In the genomic region with DNA sequence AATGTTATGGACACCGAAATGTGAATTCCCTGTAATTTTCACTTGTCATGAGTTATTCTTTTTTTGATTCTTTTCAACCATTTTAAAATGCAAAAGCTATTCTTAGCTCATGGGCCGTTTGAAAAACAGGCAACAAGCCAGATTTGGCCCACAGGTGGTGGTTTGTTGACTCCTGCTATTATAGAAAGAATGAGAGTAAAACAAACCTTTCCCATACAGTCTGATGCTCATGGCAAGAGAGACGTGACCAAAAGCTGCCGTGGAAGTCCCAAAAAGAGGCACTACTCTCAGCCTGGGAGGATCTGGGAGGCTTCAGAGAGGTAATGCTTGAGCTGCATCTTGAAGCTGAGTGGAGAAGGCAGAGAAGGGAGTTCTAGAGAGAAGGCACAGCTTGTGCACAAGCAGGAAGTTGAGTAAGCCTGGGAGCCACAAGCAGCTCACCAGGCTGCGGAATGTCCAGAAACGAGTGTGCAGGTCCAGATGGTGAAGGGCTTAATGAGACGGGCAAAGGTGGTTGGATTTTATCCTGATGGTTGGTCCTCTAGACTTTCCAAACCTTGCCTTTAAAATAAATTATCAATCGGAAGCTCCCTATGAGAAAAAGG, we compare ENCODE assay signal across 8 cellular contexts. TPM values are rescaled to one million over a fixed set of nuclear protein-coding genes. Genes with fewer than 3 reads are reported as not detected.
A peak's percentile ranks its signal among the peaks of the same experiment; 100 is the strongest.
DNase-seq lines count a peak whose midpoint lies in the region; ATAC-seq and TF ChIP-seq lines count a peak whose summit lies in the region.

No MANE protein-coding gene starts in this region.

- peak overlapping the region in 4 of 8 donors; percentile 11 to 75 (median 56) for H3K27ac Mint-ChIP-seq in CD8-positive, alpha-beta memory T cell

- H3K27me3 Mint-ChIP-seq in CD8-positive, alpha-beta memory T cell = no peaks in the 10 kb centered on the region

- peaks cover 0 to 9% (median 0%) of the 10 kb centered on the region in 3 donors for H3K36me3 Mint-ChIP-seq in CD8-positive, alpha-beta memory T cell

- H3K27me3 ChIP-seq in CD8-positive, alpha-beta memory T cell (ENCODE audit: insufficient read depth, low read length, poor library complexity, severe bottlenecking) = no peaks in the 10 kb centered on the region

- H3K9me3 ChIP-seq in CD8-positive, alpha-beta memory T cell (ENCODE audit: low read length) = no peaks in the 10 kb centered on the region

- H3K4me3 Mint-ChIP-seq in CD8-positive, alpha-beta memory T cell = peak overlapping the region in 2 of 7 donors; percentile 3 to 61

- CTCF ChIA-PET in CD8-positive, alpha-beta memory T cell (lab: Charles Lee) = interaction anchor here (1.1 to 1.3 kb wide), 2 partner anchors 9 to 13 kb away, joined by 3 to 4 read pairs; no protein-coding TSS in a partner anchor

- POLR2A ChIA-PET in CD8-positive, alpha-beta memory T cell (lab: Charles Lee) = no interaction called here

- ATAC-seq in GM18498 (IDR thresholded peaks at IDR 0.05; ENCODE audit: unreplicated experiment) (peak; percentile 83), GM21447 (IDR thresholded peaks at IDR 0.05; ENCODE audit: unreplicated experiment) (peak; percentile 87), HG03565 (IDR thresholded peaks at IDR 0.05; ENCODE audit: unreplicated experiment) (peak; percentile 83), left colon (peak; percentile 29), omental fat pad (ENCODE audit: low FRiP score) (no peak)

- DNase-seq in left colon (no peak), NCI-H524 (lab: John Stamatoyannopoulos, UW) (no peak), omental fat pad (ENCODE audit: low spot score) (no peak), DMS 273 treated with DMSO at 0.1 percent for 48 hours (lab: John Stamatoyannopoulos, UW) (no peak)
- DNase-seq in CD8-positive, alpha-beta memory T cell = no peak

- peaks cover 5% of the 10 kb centered on the region for H3K4me1 ChIP-seq in CD8-positive, alpha-beta memory T cell (ENCODE audit: insufficient read depth, low read length)

- H3K27ac ChIP-seq in CD8-positive, alpha-beta memory T cell (ENCODE audit: low read depth, low read length) = no peak overlapping the region

- H3K36me3 ChIP-seq in CD8-positive, alpha-beta memory T cell (ENCODE audit: insufficient read depth, low read length) = no peaks in the 10 kb centered on the region

- H3K9me3 Mint-ChIP-seq in CD8-positive, alpha-beta memory T cell = no peaks in the 10 kb centered on the region

- no peak overlapping the region for H3K4me3 ChIP-seq in CD8-positive, alpha-beta memory T cell (ENCODE audit: low read length)

- H3K4me1 Mint-ChIP-seq in CD8-positive, alpha-beta memory T cell = peaks cover 15 to 36% (median 17%) of the 10 kb centered on the region in 3 donors

- intact Hi-C loops in left colon (cut with DNase I, micrococcal nuclease) = no loop called here

- no peak for TF ChIP-seq CTCF in omental fat pad (IDR thresholded peaks at IDR 0.05)

RNA-seq across cellular contexts. Expression of gene PLXNC1, which starts 9.6 kb away (rescaled TPM):
- total RNA-seq in left colon (10 to 100 TPM in 1 of 2 donors, 1 to 10 TPM in 1; 7.4 to 11.2 TPM), omental fat pad (10 to 100 TPM in 2 of 4 donors, 1 to 10 TPM in 2; 4.2 to 42.7 (median 8.6) TPM)
- 1 to 10 TPM; 5.0 to 5.6 TPM for total RNA-seq in CD8-positive, alpha-beta memory T cell
- 8.1 TPM for polyA plus RNA-seq in CD8-positive, alpha-beta memory T cell
